8 cellular contexts compared by ENCODE assay signal in the genomic region with DNA sequence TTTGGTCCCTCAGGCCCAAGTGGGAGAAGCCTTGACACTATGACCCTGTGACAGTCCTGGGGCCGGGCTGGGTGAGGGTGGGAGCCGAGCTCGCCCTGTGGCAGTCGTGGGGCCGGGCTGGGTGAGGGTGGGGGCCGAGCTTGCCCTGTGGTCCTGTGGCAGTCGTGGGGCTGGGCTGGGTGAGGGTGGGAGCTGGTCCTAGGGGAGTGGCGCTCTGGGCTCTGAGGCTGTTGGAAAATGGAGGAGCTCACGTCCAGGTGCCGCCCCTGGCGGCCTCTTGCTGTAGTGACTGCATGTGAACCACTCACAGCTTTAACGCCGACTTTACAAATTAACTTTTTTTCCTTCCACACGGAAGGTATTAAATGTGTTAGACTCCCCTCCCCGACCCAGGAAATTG.
DNase-seq lines count a peak whose midpoint lies in the region; ATAC-seq and TF ChIP-seq lines count a peak whose summit lies in the region.

No MANE protein-coding gene starts in this region.

- TF ChIP-seq CTCF in C4-2B (conservative IDR thresholded peaks at IDR 0.05) (peak; percentile 79), foreskin keratinocyte (conservative IDR thresholded peaks at IDR 0.05) (peak; percentile 56)

- H3K27me3 ChIP-seq in foreskin keratinocyte = no peaks in the 10 kb centered on the region

- POLR2A ChIA-PET in T-cell (lab: Charles Lee) = no interaction called here

- DNase-seq in T-cell (peak in 13 of 34 experiments; percentile 9 to 41 (median 24)), foreskin keratinocyte (no peak), renal cortical epithelial cell (ENCODE audit: low read depth) (peak; percentile 1), NCI-H748 treated with DMSO at 0.1 percent for 48 hours (lab: John Stamatoyannopoulos, UW) (no peak), cortex of kidney (lab: John Stamatoyannopoulos, UW) (no peak)

- peaks cover 33 to 37% of the 10 kb centered on the region in 2 donors for H3K27me3 Mint-ChIP-seq in T-cell

- no peaks in the 10 kb centered on the region for H3K4me1 Mint-ChIP-seq in T-cell

- no peak overlapping the region for H3K4me3 Mint-ChIP-seq in T-cell

- no peaks in the 10 kb centered on the region for H3K36me3 Mint-ChIP-seq in T-cell

- peaks cover 3% of the 10 kb centered on the region for H3K4me1 ChIP-seq in foreskin keratinocyte

- ATAC-seq in GM21529 (IDR thresholded peaks at IDR 0.05; ENCODE audit: unreplicated experiment) (peak; percentile 85), T-cell (replicated peaks in 1 of 4) (peak in 3 of 4 experiments; percentile 53 to 71 (median 60)), foreskin keratinocyte (peak; percentile 49), GM21367 (IDR thresholded peaks at IDR 0.05; ENCODE audit: unreplicated experiment) (no peak)

- no peak overlapping the region for H3K27ac ChIP-seq in C4-2B
- H3K27ac ChIP-seq in foreskin keratinocyte = no peak overlapping the region

- H3K27ac Mint-ChIP-seq in T-cell = no peak overlapping the region

- CTCF ChIA-PET in T-cell (lab: Charles Lee) = interaction anchor here (0.6 to 1.2 kb wide), 7 partner anchors 13 to 861 kb away, joined by 3 to 10 read pairs (median 4); no protein-coding TSS in a partner anchor

- no peaks in the 10 kb centered on the region for H3K9me3 Mint-ChIP-seq in T-cell
